ENCODE assay signal across 10 cellular contexts in genomic region chr6:113809818-113810217, GRCh38. TPM values are rescaled to one million over a fixed set of nuclear protein-coding genes. Genes with fewer than 3 reads are reported as not detected.
DNase-seq lines count a peak whose midpoint lies in the region; ATAC-seq and TF ChIP-seq lines count a peak whose summit lies in the region.
"Had no signal": no experiment of that assay in that cellular context is flagged by ENCODE, and none has a peak within 500 bp of the region (broad histone marks: within the 10 kb centered on the region; RNA-seq: fewer than 3 reads in every experiment).

No MANE protein-coding gene starts in this region.

- in situ Hi-C loops in mammary epithelial cell (cut with MboI; ENCODE audit: low sequenced_read_pairs in 2 of 2), result no loop called here

- BruUV-seq in mammary epithelial cell (replicated peaks; lab: Mats Ljungman, UMichigan), result no TSS peak

- ATAC-seq in GM19035 (IDR thresholded peaks at IDR 0.05; ENCODE audit: unreplicated experiment), result peak; percentile 56
- peak; percentile 39 for ATAC-seq in HG02870 (IDR thresholded peaks at IDR 0.05; ENCODE audit: unreplicated experiment)

- H2AFZ ChIP-seq in mammary epithelial cell (ENCODE audit: low read depth, low read length), result no peak overlapping the region
- H2AFZ ChIP-seq: GM23248 had no signal

- H3K9me3 ChIP-seq in mammary epithelial cell (replicated peaks; ENCODE audit: insufficient read depth, low read length), result no peaks in the 10 kb centered on the region
- H3K9me3 ChIP-seq: pancreas had no signal

- dilution Hi-C loops in mammary epithelial cell (cut with HindIII; ENCODE audit: low sequenced_read_pairs), result no loop called here

- CTCF ChIA-PET in mammary epithelial cell (lab: Charles Lee; ENCODE audit: low non-redundant PET), result no interaction called here

- no peaks in the 10 kb centered on the region for H3K36me3 ChIP-seq in mammary epithelial cell (ENCODE audit: insufficient read depth, low read length)
- H3K36me3 ChIP-seq: pancreas had no signal

- H4K20me1 ChIP-seq in mammary epithelial cell (ENCODE audit: insufficient read depth, low read length), result no peaks in the 10 kb centered on the region

- no peak overlapping the region for H3K4me2 ChIP-seq in mammary epithelial cell (ENCODE audit: insufficient read depth, low read depth, low read length)

- H3K79me2 ChIP-seq in mammary epithelial cell (ENCODE audit: insufficient read depth, low read length), result no peaks in the 10 kb centered on the region

- 83% methylated on average over 5 of the region's 5 CpGs for WGBS in mammary epithelial cell (ENCODE audit: low coverage, missing lambda C conversion rate)

- intact Hi-C loops in mammary epithelial cell (cut with micrococcal nuclease), result no loop called here

- H3K4me1 ChIP-seq in mammary epithelial cell (ENCODE audit: insufficient read depth, low read length), result peaks cover 11% of the 10 kb centered on the region

- DNase-seq in NAMALWA (ENCODE audit: low spot score) (peak; percentile 72), pons (ENCODE audit: low spot score) (peak; percentile 88), mammary epithelial cell (no peak), SHP77 treated with DMSO at 0.1 percent for 48 hours (lab: John Stamatoyannopoulos, UW) (no peak), dermis blood vessel endothelial cell (no peak)
- DNase-seq: activated naive CD4-positive, alpha-beta T cell treated with anti-CD3 and anti-CD28 coated beads, Interleukin-2, amount 10 ng/mL, durations not matched to agents 7 days and 5 days; GM23248; pancreas had no signal

- no peak overlapping the region for H3K4me3 ChIP-seq in mammary epithelial cell (replicated peaks in 1 of 3; ENCODE audit: insufficient read depth in 1 of 3, low read depth in 2 of 3, low read length in 3 of 3)
- H3K4me3 ChIP-seq: GM23248, pancreas had no signal

- no peaks in the 10 kb centered on the region for H3K27me3 ChIP-seq in mammary epithelial cell (ENCODE audit: insufficient read depth, low read length)
- H3K27me3 ChIP-seq: pancreas had no signal

- no peak overlapping the region for H3K27ac ChIP-seq in mammary epithelial cell (ENCODE audit: insufficient read depth, low read depth, low read length)
- H3K27ac ChIP-seq: GM23248 had no signal

- no peak for TF ChIP-seq CTCF in mammary epithelial cell (conservative IDR thresholded peaks at IDR 0.05 in 1 of 2, IDR thresholded peaks at IDR 0.05 in 1 of 2; ENCODE audit: extremely low read depth in 1 of 2, insufficient read depth in 1 of 2, low read depth in 1 of 2, low read length in 2 of 2)

- H3K9ac ChIP-seq in mammary epithelial cell (ENCODE audit: insufficient read depth, low read length), result no peak overlapping the region
- H3K9ac ChIP-seq: GM23248 had no signal

RNA-seq across cellular contexts. Expression of gene MARCKS, which starts 47.3 kb away (rescaled TPM):
- total RNA-seq in mammary epithelial cell (100 to 1,000 TPM in 1 of 2 donors, 10 to 100 TPM in 1; 65.4 to 171 TPM), dermis blood vessel endothelial cell (311 and 333 TPM in 2 replicates)
- 16.0 TPM for polyA plus RNA-seq in mammary epithelial cell
- polyA minus RNA-seq in mammary epithelial cell, result 17.5 TPM

Comparison
In these comparisons a context has a peak if more than half of its experiments do, and no peak if none do; other contexts are left out.
1. DNase-seq: peak in NAMALWA (single experiment) and pons (single experiment); none in mammary epithelial cell (single experiment), SHP77 treated with DMSO at 0.1 percent for 48 hours (single experiment) and dermis blood vessel endothelial cell (single experiment).